ENCODE assay signal across 8 cellular contexts in genomic region chrX:135520022-135520552, GRCh38. TPM values are rescaled to one million over a fixed set of nuclear protein-coding genes. Genes with fewer than 3 reads are reported as not detected.
DNase-seq lines count a peak whose midpoint lies in the region; ATAC-seq lines count a peak whose summit lies in the region.

No MANE protein-coding gene starts in this region.

- H3K79me2 ChIP-seq in ACC112 (ENCODE audit: control insufficient read depth, insufficient read depth, low read length, unreplicated experiment), result peaks cover 2% of the 10 kb centered on the region

- H3K27ac ChIP-seq in ACC112 (ENCODE audit: low read depth, low read length) (peak overlapping the region; percentile 73), stomach smooth muscle (ENCODE audit: low read length) (peak overlapping the region; percentile 82)

- peaks cover 9% of the 10 kb centered on the region for H3K36me3 Mint-ChIP-seq in activated CD4-positive, alpha-beta memory T cell treated with anti-CD3 and anti-CD28 coated beads, Interleukin-2, amount 10 ng/mL, durations not matched to agents 7 days and 5 days (ENCODE audit: low read depth)

- H3K27me3 ChIP-seq in ACC112 (ENCODE audit: insufficient read depth, low read length), result no peaks in the 10 kb centered on the region
- H3K27me3 ChIP-seq in stomach smooth muscle (ENCODE audit: control insufficient read depth in 1 of 2, insufficient read depth in 2 of 2, low read length in 2 of 2), result no peaks in the 10 kb centered on the region

- peak overlapping the region; percentile 99 for H3K4me3 Mint-ChIP-seq in activated CD4-positive, alpha-beta memory T cell treated with anti-CD3 and anti-CD28 coated beads, Interleukin-2, amount 10 ng/mL, durations not matched to agents 7 days and 5 days

- H3K36me3 ChIP-seq in ACC112 (ENCODE audit: insufficient read depth, low read length) (no peaks in the 10 kb centered on the region), stomach smooth muscle (ENCODE audit: control insufficient read depth in 2 of 2, insufficient read depth in 2 of 2, low read length in 2 of 2) (no peaks in the 10 kb centered on the region)

- peak overlapping the region; percentile 81 for H2AFZ ChIP-seq in ACC112 (ENCODE audit: low read length, unreplicated experiment)

- H3K27me3 Mint-ChIP-seq in activated CD4-positive, alpha-beta memory T cell treated with anti-CD3 and anti-CD28 coated beads, Interleukin-2, amount 10 ng/mL, durations not matched to agents 7 days and 5 days, result no peaks in the 10 kb centered on the region

- H3K9me3 Mint-ChIP-seq in activated CD4-positive, alpha-beta memory T cell treated with anti-CD3 and anti-CD28 coated beads, Interleukin-2, amount 10 ng/mL, durations not matched to agents 7 days and 5 days, result no peaks in the 10 kb centered on the region

- DNase-seq in activated CD4-positive, alpha-beta memory T cell treated with anti-CD3 and anti-CD28 coated beads, Interleukin-2, amount 10 ng/mL, durations not matched to agents 7 days and 5 days, result no peak
- no peak for DNase-seq in anterior cingulate cortex (lab: John Stamatoyannopoulos, UW)

- POLR2A ChIA-PET in activated CD4-positive, alpha-beta memory T cell treated with anti-CD3 and anti-CD28 coated beads, Interleukin-2, amount 10 ng/mL, durations not matched to agents 7 days and 5 days (lab: Charles Lee), result interaction anchor here (1.1 kb wide), 1 partner anchor 32 kb away, joined by 3 read pairs; no protein-coding TSS in a partner anchor

- H3K4me1 ChIP-seq in ACC112 (ENCODE audit: control insufficient read depth, insufficient read depth, low read length, unreplicated experiment), result peaks cover 10% of the 10 kb centered on the region
- no peaks in the 10 kb centered on the region for H3K4me1 ChIP-seq in stomach smooth muscle (ENCODE audit: control insufficient read depth, insufficient read depth, low read length)

- H3K4me1 Mint-ChIP-seq in activated CD4-positive, alpha-beta memory T cell treated with anti-CD3 and anti-CD28 coated beads, Interleukin-2, amount 10 ng/mL, durations not matched to agents 7 days and 5 days, result peaks cover 33% of the 10 kb centered on the region

- CTCF ChIA-PET in activated CD4-positive, alpha-beta memory T cell treated with anti-CD3 and anti-CD28 coated beads, Interleukin-2, amount 10 ng/mL, durations not matched to agents 7 days and 5 days (lab: Charles Lee), result no interaction called here

- H3K9ac ChIP-seq in stomach smooth muscle (ENCODE audit: low read length in 2 of 2), result peak overlapping the region; percentile 62 to 66

- H3K4me3 ChIP-seq in ACC112 (ENCODE audit: low read depth, low read length), result peak overlapping the region; percentile 86
- H3K4me3 ChIP-seq in iPS-11a (ENCODE audit: low read depth, low read length), result peak overlapping the region; percentile 56
- peak overlapping the region; percentile 79 to 80 for H3K4me3 ChIP-seq in stomach smooth muscle (ENCODE audit: low read length in 2 of 2)

- no peaks in the 10 kb centered on the region for H3K9me3 ChIP-seq in stomach smooth muscle (ENCODE audit: control insufficient read depth in 2 of 2, low read length in 2 of 2)

- peak overlapping the region; percentile 100 for H3K27ac Mint-ChIP-seq in activated CD4-positive, alpha-beta memory T cell treated with anti-CD3 and anti-CD28 coated beads, Interleukin-2, amount 10 ng/mL, durations not matched to agents 7 days and 5 days

- peak; percentile 1 for ATAC-seq in GM19372 (IDR thresholded peaks at IDR 0.05; ENCODE audit: low read depth, unreplicated experiment)
- no peak for ATAC-seq in GM21576 (IDR thresholded peaks at IDR 0.05; ENCODE audit: unreplicated experiment)
- ATAC-seq in HG03097 (IDR thresholded peaks at IDR 0.05; ENCODE audit: low FRiP score, unreplicated experiment), result no peak

RNA-seq across cellular contexts. Expression of gene INTS6L, which starts 0.4 kb away (rescaled TPM):
- total RNA-seq in activated CD4-positive, alpha-beta memory T cell treated with anti-CD3 and anti-CD28 coated beads, Interleukin-2, amount 10 ng/mL, durations not matched to agents 7 days and 5 days, result 10 to 100 TPM; 25.0 to 29.0 TPM
